Comparison of ENCODE assay signal across 8 cellular contexts in genomic region chr7:33895025-33895804, GRCh38. TPM values are rescaled to one million over a fixed set of nuclear protein-coding genes. Genes with fewer than 3 reads are reported as not detected.
DNase-seq lines count a peak whose midpoint lies in the region; ATAC-seq, FAIRE-seq and TF ChIP-seq lines count a peak whose summit lies in the region.

No MANE protein-coding gene starts in this region.

- peaks cover 0 to 15% (median 0%) of the 10 kb centered on the region in 9 donors for H3K27me3 ChIP-seq in heart left ventricle

- 19 to 21% (median 20%) methylated on average over 17 of the region's 17 CpGs for WGBS in heart left ventricle, 4 donors

- H3K36me3 Mint-ChIP-seq in activated naive CD8-positive, alpha-beta T cell treated with anti-CD3 and anti-CD28 coated beads, Interleukin-2, amount 10 ng/mL, durations not matched to agents 7 days and 5 days: no peaks in the 10 kb centered on the region

- DNase-seq in GM12891 (ENCODE audit: insufficient read length, low spot score): peak; percentile 36
- peak; percentile 81 for DNase-seq in NCI-H1092 treated with DMSO at 0.1 percent for 48 hours (lab: John Stamatoyannopoulos, UW)
- peak; percentile 42 to 55 for DNase-seq in SW 1271 (lab: John Stamatoyannopoulos, UW)
- DNase-seq in activated naive CD8-positive, alpha-beta T cell treated with anti-CD3 and anti-CD28 coated beads, Interleukin-2, amount 10 ng/mL, durations not matched to agents 7 days and 5 days: peak; percentile 79
- DNase-seq in heart left ventricle: peak; percentile 80 to 89 (median 84)
- DNase-seq in retinal pigment epithelial cell (ENCODE audit: low read depth): no peak
- DNase-seq in KG1 (lab: John Stamatoyannopoulos, UW): no peak

- no peaks in the 10 kb centered on the region for H3K36me3 ChIP-seq in heart left ventricle

- ATAC-seq in HG02571 (IDR thresholded peaks at IDR 0.05; ENCODE audit: unreplicated experiment): peak; percentile 96
- ATAC-seq in activated naive CD8-positive, alpha-beta T cell treated with anti-CD3 and anti-CD28 coated beads, Interleukin-2, amount 10 ng/mL, durations not matched to agents 7 days and 5 days (ENCODE audit: low read depth): peak; percentile 95
- ATAC-seq in heart left ventricle: peak; percentile 82 to 98 (median 94)

- TF ChIP-seq POLR2A in GM12891 (IDR thresholded peaks at IDR 0.05; ENCODE audit: low read depth, low read length) (no peak), heart left ventricle (IDR thresholded peaks at IDR 0.05) (no peak)

- no peaks in the 10 kb centered on the region for H3K9me3 ChIP-seq in heart left ventricle

- peaks cover 39% of the 10 kb centered on the region for H3K27me3 Mint-ChIP-seq in activated naive CD8-positive, alpha-beta T cell treated with anti-CD3 and anti-CD28 coated beads, Interleukin-2, amount 10 ng/mL, durations not matched to agents 7 days and 5 days

- TF ChIP-seq CTCF in heart left ventricle (IDR thresholded peaks at IDR 0.05) (peak; percentile 83 to 96 (median 90)), retinal pigment epithelial cell (conservative IDR thresholded peaks at IDR 0.05; ENCODE audit: low read depth, low read length) (peak; percentile 96)

- H3K4me3 ChIP-seq in heart left ventricle (no peak overlapping the region), retinal pigment epithelial cell (ENCODE audit: low read length) (no peak overlapping the region)

- no peak overlapping the region for H3K27ac ChIP-seq in heart left ventricle

- FAIRE-seq in GM12891 (lab: Jason Lieb, UNC): peak; percentile 13

- peaks cover 0 to 10% (median 1%) of the 10 kb centered on the region in 12 donors for H3K4me1 ChIP-seq in heart left ventricle

- intact Hi-C loops in heart left ventricle (cut with DNase I): loop anchor here in 7 of 10 donors (1.0 to 10.0 kb wide), 6 partner anchors 138 to 650 kb away; no protein-coding TSS in a partner anchor

- H3K4me1 Mint-ChIP-seq in activated naive CD8-positive, alpha-beta T cell treated with anti-CD3 and anti-CD28 coated beads, Interleukin-2, amount 10 ng/mL, durations not matched to agents 7 days and 5 days: peaks cover 4% of the 10 kb centered on the region

- POLR2A ChIA-PET in activated naive CD8-positive, alpha-beta T cell treated with anti-CD3 and anti-CD28 coated beads, Interleukin-2, amount 10 ng/mL, durations not matched to agents 7 days and 5 days (lab: Charles Lee): no interaction called here

- H3K4me3 Mint-ChIP-seq in activated naive CD8-positive, alpha-beta T cell treated with anti-CD3 and anti-CD28 coated beads, Interleukin-2, amount 10 ng/mL, durations not matched to agents 7 days and 5 days: no peak overlapping the region

- H3K9me3 Mint-ChIP-seq in activated naive CD8-positive, alpha-beta T cell treated with anti-CD3 and anti-CD28 coated beads, Interleukin-2, amount 10 ng/mL, durations not matched to agents 7 days and 5 days: no peaks in the 10 kb centered on the region

- no peak overlapping the region for H3K27ac Mint-ChIP-seq in activated naive CD8-positive, alpha-beta T cell treated with anti-CD3 and anti-CD28 coated beads, Interleukin-2, amount 10 ng/mL, durations not matched to agents 7 days and 5 days

TF ChIP-seq in GM12891, 5 proteins besides CTCF, POLR2A, EP300 and RAD21:
- no peak for TF ChIP-seq TAF1 (IDR thresholded peaks at IDR 0.05; ENCODE audit: low read depth, low read length)
- no peak for TF ChIP-seq POU2F2 (IDR thresholded peaks at IDR 0.05; ENCODE audit: low read depth, low read length)
- TF ChIP-seq PAX5 (IDR thresholded peaks at IDR 0.05; ENCODE audit: insufficient read depth, low read length, severe bottlenecking): no peak
- no peak for TF ChIP-seq POLR2AphosphoS5 (IDR thresholded peaks at IDR 0.05; ENCODE audit: low read depth, low read length)
- no peak for TF ChIP-seq SPI1 (IDR thresholded peaks at IDR 0.05; ENCODE audit: low read depth, low read length)

RNA-seq across cellular contexts. Expression of gene BMPER, which starts 10.1 kb away (rescaled TPM):
- polyA plus RNA-seq in GM12891 (2012; ENCODE audit: low read depth, missing spikeins): not detected
- total RNA-seq in activated naive CD8-positive, alpha-beta T cell treated with anti-CD3 and anti-CD28 coated beads, Interleukin-2, amount 10 ng/mL, durations not matched to agents 7 days and 5 days: not detected
- 1 to 10 TPM in 5 of 9 donors, under 1 TPM in 4; 0.05 to 4.2 (median 1.4) TPM for total RNA-seq in heart left ventricle
- polyA plus RNA-seq in heart left ventricle: under 1 TPM; 0.34 to 0.50 TPM

Comparison
In these comparisons a context has a peak if more than half of its experiments do, and no peak if none do; other contexts are left out.
1. DNase-seq: peak in GM12891 (single experiment), NCI-H1092 treated with DMSO at 0.1 percent for 48 hours (single experiment), SW 1271 (2 of 2), activated naive CD8-positive, alpha-beta T cell treated with anti-CD3 and anti-CD28 coated beads, Interleukin-2, amount 10 ng/mL, durations not matched to agents 7 days and 5 days (single experiment) and heart left ventricle (5 of 5); none in retinal pigment epithelial cell (single experiment) and KG1 (single experiment).
2. Peak in every context shown above with its lines, with median percentiles within 50 percentile points of each other: ATAC-seq.